Comparison of ENCODE assay signal across 1 cellular context in the genomic region with DNA sequence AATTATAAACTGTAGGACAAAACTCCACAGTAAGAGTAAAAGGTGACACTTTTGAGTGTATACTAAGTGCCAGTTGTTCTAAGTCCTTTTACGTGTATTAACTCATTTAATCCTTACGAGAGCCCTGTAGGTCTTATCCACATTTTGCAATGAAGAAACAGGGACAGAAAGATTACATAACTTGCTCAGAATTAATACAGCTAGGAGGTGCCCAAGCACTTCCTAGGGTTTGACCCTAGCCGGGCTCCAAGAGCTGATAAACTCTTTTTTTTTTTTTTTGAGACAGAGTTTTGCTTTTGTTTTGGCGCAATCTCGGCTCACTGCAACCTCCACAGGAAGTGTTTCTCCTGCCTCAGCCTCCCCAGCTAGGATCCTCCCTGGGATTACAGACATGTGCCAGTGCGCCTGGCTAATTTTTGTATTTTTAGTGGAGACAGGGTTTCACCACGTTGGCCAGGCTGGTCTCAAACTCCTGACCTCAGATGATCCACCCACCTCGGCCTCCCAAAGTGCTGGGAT.
A peak's percentile ranks its signal among the peaks of the same experiment; 100 is the strongest.
TF ChIP-seq lines count a peak whose summit lies in the region.

No MANE protein-coding gene starts in this region.

TF ChIP-seq in K562, 482 proteins besides CTCF, POLR2A, EP300 and RAD21 (continued from another document):
- TF ChIP-seq, protein P1, sequence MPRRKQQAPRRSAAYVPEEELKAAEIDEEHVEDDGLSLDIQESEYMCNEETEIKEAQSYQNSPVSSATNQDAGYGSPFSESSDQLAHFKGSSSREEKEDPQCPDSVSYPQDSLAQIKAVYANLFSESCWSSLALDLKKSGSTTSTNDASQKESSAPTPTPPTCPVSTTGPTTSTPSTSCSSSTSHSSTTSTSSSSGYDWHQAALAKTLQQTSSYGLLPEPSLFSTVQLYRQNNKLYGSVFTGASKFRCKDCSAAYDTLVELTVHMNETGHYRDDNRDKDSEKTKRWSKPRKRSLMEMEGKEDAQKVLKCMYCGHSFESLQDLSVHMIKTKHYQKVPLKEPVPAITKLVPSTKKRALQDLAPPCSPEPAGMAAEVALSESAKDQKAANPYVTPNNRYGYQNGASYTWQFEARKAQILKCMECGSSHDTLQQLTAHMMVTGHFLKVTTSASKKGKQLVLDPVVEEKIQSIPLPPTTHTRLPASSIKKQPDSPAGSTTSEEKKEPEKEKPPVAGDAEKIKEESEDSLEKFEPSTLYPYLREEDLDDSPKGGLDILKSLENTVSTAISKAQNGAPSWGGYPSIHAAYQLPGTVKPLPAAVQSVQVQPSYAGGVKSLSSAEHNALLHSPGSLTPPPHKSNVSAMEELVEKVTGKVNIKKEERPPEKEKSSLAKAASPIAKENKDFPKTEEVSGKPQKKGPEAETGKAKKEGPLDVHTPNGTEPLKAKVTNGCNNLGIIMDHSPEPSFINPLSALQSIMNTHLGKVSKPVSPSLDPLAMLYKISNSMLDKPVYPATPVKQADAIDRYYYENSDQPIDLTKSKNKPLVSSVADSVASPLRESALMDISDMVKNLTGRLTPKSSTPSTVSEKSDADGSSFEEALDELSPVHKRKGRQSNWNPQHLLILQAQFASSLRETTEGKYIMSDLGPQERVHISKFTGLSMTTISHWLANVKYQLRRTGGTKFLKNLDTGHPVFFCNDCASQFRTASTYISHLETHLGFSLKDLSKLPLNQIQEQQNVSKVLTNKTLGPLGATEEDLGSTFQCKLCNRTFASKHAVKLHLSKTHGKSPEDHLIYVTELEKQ (CRISPR knock-in tag; IDR thresholded peaks at IDR 0.05) = no peak
- TF ChIP-seq RCOR1 (IDR thresholded peaks at IDR 0.05; ENCODE audit: borderline replicate concordance in 1 of 2, low read depth in 2 of 2, low read length in 2 of 2) (peak in 1 of 2 experiments; percentile 51; a peak in 1 of 4 replicates), CBFA2T3 (IDR thresholded peaks at IDR 0.05) (peak; percentile 53), SIX5 (IDR thresholded peaks at IDR 0.05; ENCODE audit: borderline replicate concordance in 1 of 2, insufficient read depth in 1 of 2, low read depth in 1 of 2, low read length in 2 of 2) (no peak), KDM1A (IDR thresholded peaks at IDR 0.05) (peak; percentile 72 to 81), HNRNPL (IDR thresholded peaks at IDR 0.05; ENCODE audit: low read depth, low read length) (no peak), MED1 (CRISPR knock-in tag; IDR thresholded peaks at IDR 0.05; ENCODE audit: borderline replicate concordance) (no peak)
